Comparison of ENCODE assay signal across 14 cellular contexts in genomic region chr15:90981681-90982080, GRCh38. TPM values are rescaled to one million over a fixed set of nuclear protein-coding genes. Genes with fewer than 3 reads are reported as not detected.
DNase-seq lines count a peak whose midpoint lies in the region; ATAC-seq and TF ChIP-seq lines count a peak whose summit lies in the region.
"Had no signal": no experiment of that assay in that cellular context is flagged by ENCODE, and none has a peak within 500 bp of the region (broad histone marks: within the 10 kb centered on the region; RNA-seq: fewer than 3 reads in every experiment).

No MANE protein-coding gene starts in this region.

- DNase-seq in GM12865 (ENCODE audit: low read depth) (peak; percentile 72), NCI-H526 (lab: John Stamatoyannopoulos, UW) (no peak), NCI-H2029 treated with DMSO at 0.1 percent for 48 hours (lab: John Stamatoyannopoulos, UW) (no peak), endodermal cell (no peak)
- no peak for DNase-seq in activated naive CD4-positive, alpha-beta T cell (lab: John Stamatoyannopoulos, UW)
- DNase-seq: activated effector memory CD4-positive, alpha-beta T cell treated with anti-CD3 and anti-CD28 coated beads, Interleukin-2, amount 50 U/mL, for 16 hours; NCI-H1105; nucleus accumbens had no signal

- H3K36me3 ChIP-seq in endodermal cell (ENCODE audit: control insufficient read depth, insufficient read depth, low read length), result peaks cover 83% of the 10 kb centered on the region

- H3K9me3 ChIP-seq in endodermal cell (ENCODE audit: control insufficient read depth, low read length), result no peaks in the 10 kb centered on the region

- H3K4me3 ChIP-seq in GM12865 (ENCODE audit: low read depth, low read length), result no peak overlapping the region
- H3K4me3 ChIP-seq in endodermal cell (ENCODE audit: low read length), result no peak overlapping the region

- H3K9me3 Mint-ChIP-seq in IgD-negative memory B cell, result no peaks in the 10 kb centered on the region
- no peaks in the 10 kb centered on the region for H3K9me3 Mint-ChIP-seq in endodermal cell

- no peak overlapping the region for H3K9ac ChIP-seq in endodermal cell (ENCODE audit: extremely low read depth, low read length, poor library complexity, severe bottlenecking)

- ATAC-seq in GM19328 (IDR thresholded peaks at IDR 0.05; ENCODE audit: unreplicated experiment) (peak; percentile 69), HG02798 (IDR thresholded peaks at IDR 0.05; ENCODE audit: poor library complexity, unreplicated experiment) (peak; percentile 74)
- ATAC-seq: left lobe of liver had no signal

- H3K4me1 ChIP-seq in endodermal cell (ENCODE audit: control insufficient read depth, insufficient read depth, low read length), result no peaks in the 10 kb centered on the region

- H3K27ac Mint-ChIP-seq in IgD-negative memory B cell (peak overlapping the region in 2 of 3 donors; percentile 13 to 63), endodermal cell (no peak overlapping the region)

- WGBS in endodermal cell (ENCODE audit: insufficient coverage in 1 of 2, insufficient read length in 1 of 2), 2 experiments, result 90 to 98% methylated on average over 5 to 6 of the region's 6 CpGs

- H3K36me3 Mint-ChIP-seq in IgD-negative memory B cell (peaks cover 5% of the 10 kb centered on the region), endodermal cell (ENCODE audit: low read depth) (peaks cover 69% of the 10 kb centered on the region)

- TF ChIP-seq CTCF in GM12865 (IDR thresholded peaks at IDR 0.05; ENCODE audit: insufficient read depth, low read depth, low read length, missing control alignments), result no peak
- TF ChIP-seq CTCF in endodermal cell (conservative IDR thresholded peaks at IDR 0.05), result no peak

- H3K27me3 ChIP-seq in endodermal cell (ENCODE audit: control insufficient read depth, insufficient read depth, low read length, poor library complexity, severe bottlenecking), result no peaks in the 10 kb centered on the region

- H3K4me3 Mint-ChIP-seq in IgD-negative memory B cell (peak overlapping the region; percentile 13 to 88 (median 38)), endodermal cell (no peak overlapping the region)

- no peak overlapping the region for H3K27ac ChIP-seq in endodermal cell (ENCODE audit: low read depth, low read length)
- H3K27ac ChIP-seq: C4-2B, VCaP had no signal

- H3K4me1 Mint-ChIP-seq in IgD-negative memory B cell (peaks cover 9 to 26% (median 23%) of the 10 kb centered on the region in 3 donors), endodermal cell (peaks cover 3% of the 10 kb centered on the region)

- H3K27me3 Mint-ChIP-seq in IgD-negative memory B cell (no peaks in the 10 kb centered on the region), endodermal cell (ENCODE audit: insufficient read depth) (no peaks in the 10 kb centered on the region)

RNA-seq across cellular contexts. Expression of gene PRC1, which starts 12.7 kb away (rescaled TPM):
- 3.3 TPM for polyA plus RNA-seq in IgD-negative memory B cell
- total RNA-seq in endodermal cell, result 100 to 1,000 TPM in 1 of 2 donors, 10 to 100 TPM in 1; 67.3 to 127 TPM
- 190 TPM for polyA plus RNA-seq in endodermal cell (2013, experiment 1 of 2)
- 187 TPM for polyA plus RNA-seq in endodermal cell (2013, experiment 2 of 2)

RNA-seq across cellular contexts. Expression of gene RCCD1, which starts 27.0 kb away (rescaled TPM):
- polyA plus RNA-seq in IgD-negative memory B cell, result 6.0 TPM
- total RNA-seq in endodermal cell, result 10 to 100 TPM; 19.8 to 20.9 TPM
- 20.6 TPM for polyA plus RNA-seq in endodermal cell (2013, experiment 1 of 2)
- polyA plus RNA-seq in endodermal cell (2013, experiment 2 of 2), result 16.9 TPM

RNA-seq across cellular contexts. Expression of gene VPS33B, which starts 40.7 kb away (rescaled TPM):
- polyA plus RNA-seq in IgD-negative memory B cell, result 10.7 TPM
- total RNA-seq in endodermal cell, result 10 to 100 TPM; 22.4 to 25.0 TPM
- 22.3 TPM for polyA plus RNA-seq in endodermal cell (2013, experiment 1 of 2)
- polyA plus RNA-seq in endodermal cell (2013, experiment 2 of 2), result 16.8 TPM

RNA-seq across cellular contexts. Expression of gene UNC45A, which starts 46.6 kb away (rescaled TPM):
- polyA plus RNA-seq in IgD-negative memory B cell, result 65.3 TPM
- 10 to 100 TPM; 92.5 to 96.6 TPM for total RNA-seq in endodermal cell
- polyA plus RNA-seq in endodermal cell (2013, experiment 1 of 2), result 54.1 TPM
- 47.9 TPM for polyA plus RNA-seq in endodermal cell (2013, experiment 2 of 2)

RNA-seq across cellular contexts. Expression of gene HDDC3, which starts 49.3 kb away (rescaled TPM):
- polyA plus RNA-seq in IgD-negative memory B cell, result 29.4 TPM
- 10 to 100 TPM; 15.3 to 21.5 TPM for total RNA-seq in endodermal cell
- 18.1 TPM for polyA plus RNA-seq in endodermal cell (2013, experiment 1 of 2)
- 14.4 TPM for polyA plus RNA-seq in endodermal cell (2013, experiment 2 of 2)
